ENCODE assay signal across 1 cellular context in the genomic region with DNA sequence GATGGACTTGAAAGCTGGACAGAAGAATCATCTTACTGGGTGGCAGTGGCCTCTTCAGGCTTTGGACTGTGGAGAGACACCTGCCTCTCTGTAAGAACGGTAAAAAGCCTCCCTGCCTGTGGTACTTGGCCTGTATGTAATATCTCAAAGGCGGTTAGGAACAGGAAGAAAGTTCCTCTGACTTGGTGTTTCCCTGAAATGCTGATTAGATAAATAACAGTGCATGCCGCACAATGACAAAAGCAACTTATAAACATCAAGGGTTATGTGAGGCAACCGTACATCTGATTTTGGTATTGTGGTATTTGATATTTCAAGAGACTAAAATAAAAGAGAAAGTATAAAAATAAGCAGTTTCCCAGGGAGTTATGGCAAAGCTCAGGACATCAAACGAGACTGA.
TF ChIP-seq lines count a peak whose summit lies in the region.

No MANE protein-coding gene starts in this region.

TF ChIP-seq in GM23338, 12 proteins besides CTCF, POLR2A, EP300 and RAD21 (continued from another document):
- TF ChIP-seq POLR2AphosphoS5 (IDR thresholded peaks at IDR 0.05; ENCODE audit: low read depth): no peak
- no peak for TF ChIP-seq NANOG (IDR thresholded peaks at IDR 0.05; ENCODE audit: borderline replicate concordance)
